ENCODE assay signal across 1 cellular context in genomic region chr17:57953219-57953618, GRCh38.
TF ChIP-seq lines count a peak whose summit lies in the region.

No MANE protein-coding gene starts in this region.

TF ChIP-seq in SK-N-SH, 30 proteins besides CTCF, POLR2A, EP300 and RAD21 (continued from another document):
- TF ChIP-seq REST (IDR thresholded peaks at IDR 0.05; ENCODE audit: low read depth, low read length) (no peak), IRF3 (IDR thresholded peaks at IDR 0.05; ENCODE audit: low read depth, low read length) (no peak), ZBTB33 (IDR thresholded peaks at IDR 0.05; ENCODE audit: borderline replicate concordance, low read depth) (no peak), ELF1 (IDR thresholded peaks at IDR 0.05) (no peak), POLR2AphosphoS5 (IDR thresholded peaks at IDR 0.05; ENCODE audit: low read depth, low read length) (no peak), FOXM1 (IDR thresholded peaks at IDR 0.05; ENCODE audit: low read depth) (no peak)
